Comparison of ENCODE assay signal across 18 cellular contexts in the genomic region with DNA sequence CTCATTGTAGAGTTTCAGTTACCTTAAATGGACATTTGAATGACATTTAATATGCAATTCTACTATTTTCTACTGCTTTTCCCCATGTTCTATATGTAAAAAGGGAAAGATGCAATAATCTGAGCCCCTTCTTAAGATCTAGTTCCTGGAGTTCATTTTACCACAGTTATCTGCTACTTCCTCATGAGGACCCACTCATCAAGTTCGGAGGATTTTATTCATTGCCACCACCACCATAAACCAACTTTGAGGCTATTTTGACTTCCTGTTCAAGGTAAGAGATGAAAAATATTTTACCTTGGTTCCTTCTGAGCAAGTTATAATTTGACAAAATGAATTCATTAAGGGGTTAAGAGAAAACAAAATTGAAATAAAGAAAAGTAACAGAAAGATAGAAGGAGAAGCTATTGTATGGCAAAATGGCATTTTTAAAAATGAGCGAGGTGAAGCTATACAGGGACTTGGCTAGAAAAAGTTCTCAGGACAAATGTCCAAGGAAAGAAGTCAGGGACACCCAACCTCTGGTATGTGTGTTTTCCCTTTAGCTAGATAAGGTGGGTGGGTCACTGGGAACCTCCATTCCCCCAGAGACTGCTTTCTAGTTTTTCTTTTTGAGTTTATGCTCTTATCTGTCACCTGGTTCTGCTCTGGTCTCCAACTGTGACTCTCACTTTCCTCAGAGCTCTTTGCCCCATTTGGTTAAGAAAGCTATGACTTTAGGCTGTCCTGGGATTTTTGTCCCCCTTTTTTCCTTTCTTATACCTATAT. TPM values are rescaled to one million over a fixed set of nuclear protein-coding genes. Genes with fewer than 3 reads are reported as not detected.
DNase-seq lines count a peak whose midpoint lies in the region; ATAC-seq and TF ChIP-seq lines count a peak whose summit lies in the region.
"Had no signal": no experiment of that assay in that cellular context is flagged by ENCODE, and none has a peak within 500 bp of the region (broad histone marks: within the 10 kb centered on the region; RNA-seq: fewer than 3 reads in every experiment).

No MANE protein-coding gene starts in this region.

- H3K4me1 ChIP-seq in PC-9 (replicated peaks; ENCODE audit: insufficient read depth): no peaks in the 10 kb centered on the region
- H3K4me1 ChIP-seq: stomach had no signal

- H3K36me3 ChIP-seq in PC-9 (ENCODE audit: low read depth): no peaks in the 10 kb centered on the region
- H3K36me3 ChIP-seq: Peyer's patch, stomach had no signal

- no peak for TF ChIP-seq CTCF in PC-9 (conservative IDR thresholded peaks at IDR 0.05)

- ATAC-seq in GM18499 (IDR thresholded peaks at IDR 0.05; ENCODE audit: insufficient read depth, unreplicated experiment) (peak; percentile 47), GM19328 (IDR thresholded peaks at IDR 0.05; ENCODE audit: unreplicated experiment) (peak; percentile 50), HG02610 (IDR thresholded peaks at IDR 0.05; ENCODE audit: unreplicated experiment) (peak; percentile 91), HG03354 (IDR thresholded peaks at IDR 0.05; ENCODE audit: poor library complexity, severe bottlenecking, unreplicated experiment) (peak; percentile 68)
- ATAC-seq: CD8-positive, alpha-beta T cell had no signal

- CTCF ChIA-PET in PC-9 (lab: Charles Lee): no interaction called here

- H3K36me3 Mint-ChIP-seq in activated T-helper 1 cell treated with anti-CD3 and anti-CD28 coated beads, Interleukin-12 subunit alpha, Interleukin-12 subunit beta, Interleukin-2, Interleukin-4 antibody, amounts not matched to agents 30 ng/mL and 10 ng/mL and 1 ng/mL, durations not matched to agents 14 hours and 24 hours and 36 hours (ENCODE audit: low read depth): no peaks in the 10 kb centered on the region
- H3K36me3 Mint-ChIP-seq: CD8-positive, alpha-beta T cell had no signal

- POLR2A ChIA-PET in PC-9 (lab: Charles Lee; ENCODE audit: unreplicated experiment): no interaction called here

- no peak overlapping the region for H2AFZ ChIP-seq in PC-9

- peaks cover 17% of the 10 kb centered on the region for H3K4me1 Mint-ChIP-seq in activated T-helper 1 cell treated with anti-CD3 and anti-CD28 coated beads, Interleukin-12 subunit alpha, Interleukin-12 subunit beta, Interleukin-2, Interleukin-4 antibody, amounts not matched to agents 30 ng/mL and 10 ng/mL and 1 ng/mL, durations not matched to agents 14 hours and 24 hours and 36 hours (ENCODE audit: low read depth)
- H3K4me1 Mint-ChIP-seq: nephron had no signal

- DNase-seq in cortex of kidney (lab: John Stamatoyannopoulos, UW): no peak
- DNase-seq in activated T-helper 1 cell treated with anti-CD3 and anti-CD28 coated beads, Interleukin-12 subunit alpha, Interleukin-12 subunit beta, Interleukin-2, Interleukin-4 antibody, amounts not matched to agents 30 ng/mL and 10 ng/mL and 1 ng/mL, durations not matched to agents 14 hours and 24 hours and 36 hours (ENCODE audit: low spot score): no peak
- no peak for DNase-seq in PC-9
- no peak for DNase-seq in OCI-M2 (lab: John Stamatoyannopoulos, UW; ENCODE audit: unreplicated experiment)
- DNase-seq: activated CD8-positive, alpha-beta memory T cell treated with anti-CD3 and anti-CD28 coated beads for 24 hours; activated gamma-delta T cell treated with Interleukin-2 at 50 U/mL for 16 hours; CD8-positive, alpha-beta T cell; NCI-H2029 treated with DMSO at 0.1 percent for 48 hours; NCI-H69; Peyer's patch; stimulated activated CD4-positive, alpha-beta T cell treated with anti-CD3 and anti-CD28 coated beads, Interleukin-12 subunit alpha, Interleukin-12 subunit beta, amount 100 ng/mL, for 4 hours; stomach had no signal

- no peak overlapping the region for H3K27ac Mint-ChIP-seq in activated T-helper 1 cell treated with anti-CD3 and anti-CD28 coated beads, Interleukin-12 subunit alpha, Interleukin-12 subunit beta, Interleukin-2, Interleukin-4 antibody, amounts not matched to agents 30 ng/mL and 10 ng/mL and 1 ng/mL, durations not matched to agents 14 hours and 24 hours and 36 hours
- H3K27ac Mint-ChIP-seq: CD8-positive, alpha-beta T cell; IgD-negative memory B cell; nephron had no signal

- no peaks in the 10 kb centered on the region for H3F3A ChIP-seq in PC-9 (ENCODE audit: insufficient read depth, low read depth)

- H3K27me3 ChIP-seq in PC-9 (ENCODE audit: insufficient read depth, low read depth): no peaks in the 10 kb centered on the region
- H3K27me3 ChIP-seq: Peyer's patch, stomach had no signal

- H3K4me2 ChIP-seq in PC-9: no peak overlapping the region

- H4K20me1 ChIP-seq in PC-9 (ENCODE audit: insufficient read depth): no peaks in the 10 kb centered on the region

- no peaks in the 10 kb centered on the region for H3K79me2 ChIP-seq in PC-9 (ENCODE audit: low read depth)

- no peaks in the 10 kb centered on the region; the same call in 1 of the 2 replicates for H3K9me2 ChIP-seq in PC-9 (ENCODE audit: insufficient read depth)

- no TSS peak for BruUV-seq in PC-9 (replicated peaks; lab: Mats Ljungman, UMichigan)

- no peak overlapping the region for H3K4me3 Mint-ChIP-seq in activated T-helper 1 cell treated with anti-CD3 and anti-CD28 coated beads, Interleukin-12 subunit alpha, Interleukin-12 subunit beta, Interleukin-2, Interleukin-4 antibody, amounts not matched to agents 30 ng/mL and 10 ng/mL and 1 ng/mL, durations not matched to agents 14 hours and 24 hours and 36 hours
- H3K4me3 Mint-ChIP-seq: CD8-positive, alpha-beta T cell; IgD-negative memory B cell; nephron had no signal

- peaks cover 3% of the 10 kb centered on the region for H3K27me3 Mint-ChIP-seq in activated T-helper 1 cell treated with anti-CD3 and anti-CD28 coated beads, Interleukin-12 subunit alpha, Interleukin-12 subunit beta, Interleukin-2, Interleukin-4 antibody, amounts not matched to agents 30 ng/mL and 10 ng/mL and 1 ng/mL, durations not matched to agents 14 hours and 24 hours and 36 hours (ENCODE audit: insufficient read depth)
- H3K27me3 Mint-ChIP-seq: IgD-negative memory B cell had no signal

- H3K9me3 Mint-ChIP-seq in activated T-helper 1 cell treated with anti-CD3 and anti-CD28 coated beads, Interleukin-12 subunit alpha, Interleukin-12 subunit beta, Interleukin-2, Interleukin-4 antibody, amounts not matched to agents 30 ng/mL and 10 ng/mL and 1 ng/mL, durations not matched to agents 14 hours and 24 hours and 36 hours: no peaks in the 10 kb centered on the region
- H3K9me3 Mint-ChIP-seq: CD8-positive, alpha-beta T cell; IgD-negative memory B cell; nephron had no signal

- no peaks in the 10 kb centered on the region for H3K9me3 ChIP-seq in PC-9 (ENCODE audit: insufficient read depth, low read depth)
- H3K9me3 ChIP-seq: Peyer's patch, stomach had no signal

- intact Hi-C loops in activated T-helper 1 cell treated with anti-CD3 and anti-CD28 coated beads, Interleukin-12 subunit alpha, Interleukin-12 subunit beta, Interleukin-2, Interleukin-4 antibody, amounts not matched to agents 30 ng/mL and 10 ng/mL and 1 ng/mL, durations not matched to agents 14 hours and 24 hours and 36 hours (cut with micrococcal nuclease): no loop called here
- intact Hi-C loops in PC-9 (cut with micrococcal nuclease; ENCODE audit: unreplicated experiment): no loop called here

- no peak overlapping the region for H3K27ac ChIP-seq in PC-9
- H3K27ac ChIP-seq: Peyer's patch, stomach had no signal

- H3K4me3 ChIP-seq in PC-9: no peak overlapping the region
- H3K4me3 ChIP-seq: Peyer's patch, stomach had no signal

RNA-seq across cellular contexts. Expression of a gene that starts 14.9 kb away (rescaled TPM):
- total RNA-seq in activated T-helper 1 cell treated with anti-CD3 and anti-CD28 coated beads, Interleukin-12 subunit alpha, Interleukin-12 subunit beta, Interleukin-2, Interleukin-4 antibody, amounts not matched to agents 30 ng/mL and 10 ng/mL and 1 ng/mL, durations not matched to agents 14 hours and 24 hours and 36 hours: 103 and 114 TPM in 2 replicates
- 117 and 134 TPM in 2 replicates for total RNA-seq in PC-9 (2021)
